16 cellular contexts compared by ENCODE assay signal in genomic region chr9:93460689-93461413, GRCh38. TPM values are rescaled to one million over a fixed set of nuclear protein-coding genes. Genes with fewer than 3 reads are reported as not detected.
DNase-seq lines count a peak whose midpoint lies in the region; ATAC-seq, FAIRE-seq and TF ChIP-seq lines count a peak whose summit lies in the region.
"Had no signal": no experiment of that assay in that cellular context is flagged by ENCODE, and none has a peak within 500 bp of the region (broad histone marks: within the 10 kb centered on the region; RNA-seq: fewer than 3 reads in every experiment).

No MANE protein-coding gene starts in this region.

- no peaks in the 10 kb centered on the region; the same call in 1 of the 2 replicates for H3F3A ChIP-seq in OCI-LY1 (ENCODE audit: insufficient read depth, low read length)

- no peak overlapping the region for H3K4me3 Mint-ChIP-seq in Calu3 (ENCODE audit: low read depth, unreplicated experiment)
- no peak overlapping the region for H3K4me3 Mint-ChIP-seq in stimulated activated naive B cell treated with anti-CD40 and anti-IgM and Interleukin-4, amounts not matched to agents 10 μg/mL and 1 μg/mL and 100 μg/mL, for 72 hours
- H3K4me3 Mint-ChIP-seq: activated CD4-positive, alpha-beta T cell treated with anti-CD3 and anti-CD28 coated beads, Interleukin-2, amount 10 ng/mL, durations not matched to agents 7 days and 5 days had no signal

- H4K20me1 ChIP-seq in HepG2 (ENCODE audit: insufficient read depth, low read length) (peaks cover 31% of the 10 kb centered on the region), OCI-LY1 (ENCODE audit: insufficient read depth, low read length) (no peaks in the 10 kb centered on the region)

- H3K27ac ChIP-seq in HepG2 (ENCODE audit: extremely low read length, insufficient read depth, low read length) (no peak overlapping the region), right lobe of liver (no peak overlapping the region), OCI-LY1 (ENCODE audit: low read depth, low read length, poor library complexity, severe bottlenecking) (peak overlapping the region; percentile 86), colonic mucosa (peak overlapping the region; percentile 70), thyroid gland (peak overlapping the region; percentile 4 to 17 (median 12))

- TF ChIP-seq CTCF in HepG2 (CRISPR knock-in tag; IDR thresholded peaks at IDR 0.05) (no peak), right lobe of liver (IDR thresholded peaks at IDR 0.05) (no peak), OCI-LY1 (IDR thresholded peaks at IDR 0.05; ENCODE audit: low read length) (no peak), colonic mucosa (IDR thresholded peaks at IDR 0.05) (no peak), thyroid gland (IDR thresholded peaks at IDR 0.05) (no peak), Calu3 (IDR thresholded peaks at IDR 0.05; ENCODE audit: unreplicated experiment) (no peak)

- FAIRE-seq in HepG2 (lab: Jason Lieb, UNC), result no peak

- H3K9me2 ChIP-seq in OCI-LY1 (ENCODE audit: low read depth, low read length), result no peaks in the 10 kb centered on the region

- TF ChIP-seq EP300 in HepG2 (IDR thresholded peaks at IDR 0.05; ENCODE audit: low read depth in 2 of 2, low read length in 2 of 2) (no peak), HepG2 (CRISPR knock-in tag; IDR thresholded peaks at IDR 0.05; ENCODE audit: borderline replicate concordance) (no peak)

- TF ChIP-seq POLR2A in HepG2 (IDR thresholded peaks at IDR 0.05; ENCODE audit: insufficient read depth in 1 of 2, low read depth in 2 of 2, low read length in 2 of 2) (no peak), right lobe of liver (IDR thresholded peaks at IDR 0.05) (no peak), thyroid gland (IDR thresholded peaks at IDR 0.05) (no peak)

- CTCF ChIA-PET in HepG2 (lab: Yijun Ruan, JAX; ENCODE audit: low intra/inter-chr PET ratio, low total read pairs) (no interaction called here), Calu3 (lab: Charles Lee) (no interaction called here)

- no peak overlapping the region for H3K4me3 ChIP-seq in HepG2 (replicated peaks in 1 of 3; ENCODE audit: insufficient read depth in 1 of 3, low read depth in 2 of 3, low read length in 3 of 3)
- no peak overlapping the region for H3K4me3 ChIP-seq in right lobe of liver
- peak overlapping the region; percentile 15 for H3K4me3 ChIP-seq in OCI-LY1 (ENCODE audit: low read depth, low read length, poor library complexity, severe bottlenecking)
- no peak overlapping the region for H3K4me3 ChIP-seq in colonic mucosa
- H3K4me3 ChIP-seq in thyroid gland (replicated peaks in 1 of 3), result no peak overlapping the region

- H3K79me2 ChIP-seq in HepG2 (ENCODE audit: insufficient read depth, low read length) (peaks cover 99% of the 10 kb centered on the region), OCI-LY1 (ENCODE audit: insufficient read depth, low read length) (peaks cover 100% of the 10 kb centered on the region)

- H2AFZ ChIP-seq in HepG2 (ENCODE audit: low read length), result no peak overlapping the region
- H2AFZ ChIP-seq in OCI-LY1 (ENCODE audit: low read length), result no peak overlapping the region

- in situ Hi-C loops in HepG2 (cut with HindIII; ENCODE audit: extremely low pct_ligation_motif_present, low pct_unique_long_range_greater_than_20kb), result no loop called here

- POLR2A ChIA-PET in HepG2 (lab: Yijun Ruan, JAX), result no interaction called here

- peaks cover 56% of the 10 kb centered on the region for H3K4me1 Mint-ChIP-seq in Calu3 (ENCODE audit: low read depth, unreplicated experiment)
- peaks cover 50 to 79% of the 10 kb centered on the region in 2 donors for H3K4me1 Mint-ChIP-seq in stimulated activated naive B cell treated with anti-CD40 and anti-IgM and Interleukin-4, amounts not matched to agents 10 μg/mL and 1 μg/mL and 100 μg/mL, for 72 hours

- H3K4me2 ChIP-seq in HepG2 (ENCODE audit: low read depth, low read length), result no peak overlapping the region
- H3K4me2 ChIP-seq in OCI-LY1 (ENCODE audit: low read length), result peak overlapping the region; percentile 60

- peaks cover 2% of the 10 kb centered on the region for H3K9me3 Mint-ChIP-seq in Calu3 (ENCODE audit: low read depth, unreplicated experiment)
- no peaks in the 10 kb centered on the region for H3K9me3 Mint-ChIP-seq in stimulated activated naive B cell treated with anti-CD40 and anti-IgM and Interleukin-4, amounts not matched to agents 10 μg/mL and 1 μg/mL and 100 μg/mL, for 72 hours
- H3K9me3 Mint-ChIP-seq: activated CD4-positive, alpha-beta T cell treated with anti-CD3 and anti-CD28 coated beads, Interleukin-2, amount 10 ng/mL, durations not matched to agents 7 days and 5 days had no signal

- no peak overlapping the region for H3K27ac Mint-ChIP-seq in Calu3 (ENCODE audit: unreplicated experiment)
- H3K27ac Mint-ChIP-seq in stimulated activated naive B cell treated with anti-CD40 and anti-IgM and Interleukin-4, amounts not matched to agents 10 μg/mL and 1 μg/mL and 100 μg/mL, for 72 hours, result no peak overlapping the region
- H3K27ac Mint-ChIP-seq: activated CD4-positive, alpha-beta T cell treated with anti-CD3 and anti-CD28 coated beads, Interleukin-2, amount 10 ng/mL, durations not matched to agents 7 days and 5 days had no signal

- H3K4me1 ChIP-seq in HepG2 (ENCODE audit: insufficient read depth, low read length) (peaks cover 92% of the 10 kb centered on the region), right lobe of liver (peaks cover 0 to 39% (median 12%) of the 10 kb centered on the region in 4 donors), OCI-LY1 (ENCODE audit: insufficient read depth, low read length, severe bottlenecking) (peaks cover 91% of the 10 kb centered on the region), colonic mucosa (peaks cover 46% of the 10 kb centered on the region), thyroid gland (peaks cover 41 to 59% of the 10 kb centered on the region in 2 donors)

- TF ChIP-seq RAD21 in HepG2 (CRISPR knock-in tag; IDR thresholded peaks at IDR 0.05), result no peak

- H3K36me3 ChIP-seq in HepG2 (replicated peaks in 1 of 2; ENCODE audit: control insufficient read depth in 1 of 2, insufficient read depth in 2 of 2, low read length in 2 of 2) (peaks cover 2 to 4% of the 10 kb centered on the region in 2 experiments; a peak in 3 of 5 replicates), right lobe of liver (no peaks in the 10 kb centered on the region), OCI-LY1 (ENCODE audit: insufficient read depth, low read length) (peaks cover 21% of the 10 kb centered on the region; the same call in 1 of the 2 replicates), colonic mucosa (no peaks in the 10 kb centered on the region), thyroid gland (no peaks in the 10 kb centered on the region)

- DNase-seq in HepG2 (ENCODE audit: low spot score), result no peak
- DNase-seq in right lobe of liver, result no peak
- DNase-seq in colonic mucosa, result no peak
- DNase-seq in thyroid gland, result no peak
- DNase-seq in Calu3, result no peak
- DNase-seq in stimulated activated naive B cell treated with anti-CD40 and anti-IgM and Interleukin-4, amounts not matched to agents 10 μg/mL and 1 μg/mL and 100 μg/mL, for 72 hours, result no peak
- DNase-seq in stimulated activated CD4-positive, alpha-beta T cell treated with anti-CD3 and anti-CD28 coated beads, Interleukin-2, amount 100 ng/mL, for 24 hours, result no peak
- DNase-seq: activated CD4-positive, alpha-beta T cell treated with anti-CD3 and anti-CD28 coated beads, Interleukin-2, amount 10 ng/mL, durations not matched to agents 7 days and 5 days; activated gamma-delta T cell treated with Interleukin-2 at 50 U/mL for 16 hours; effector CD4-positive, alpha-beta T cell; left ventricle myocardium superior; NCI-H2029; NCI-H748 treated with DMSO at 0.1 percent for 48 hours; retina; T-helper 9 cell had no signal

- 88% methylated on average over 3 of the region's 3 CpGs for WGBS in HepG2 (ENCODE audit: low lambda C conversion rate)
- 100% methylated on average over 3 of the region's 3 CpGs for WGBS in right lobe of liver (ENCODE audit: insufficient coverage, low coverage, low lambda C conversion rate, missing lambda C conversion rate)
- 90 to 94% methylated on average over 3 of the region's 3 CpGs for WGBS in thyroid gland, 2 donors

- H3K27me3 ChIP-seq in HepG2 (ENCODE audit: control insufficient read depth in 1 of 2, insufficient read depth in 2 of 2, low read length in 2 of 2) (no peaks in the 10 kb centered on the region), right lobe of liver (no peaks in the 10 kb centered on the region), OCI-LY1 (ENCODE audit: insufficient read depth, low read length) (no peaks in the 10 kb centered on the region), colonic mucosa (no peaks in the 10 kb centered on the region), thyroid gland (no peaks in the 10 kb centered on the region)

- intact Hi-C loops in HepG2 (cut with micrococcal nuclease; ENCODE audit: unreplicated experiment) (no loop called here), right lobe of liver (cut with DNase I) (no loop called here), colonic mucosa (cut with DNase I) (no loop called here), thyroid gland (cut with DNase I) (no loop called here), Calu3 (cut with micrococcal nuclease; ENCODE audit: unreplicated experiment) (no loop called here)

- BruUV-seq in HepG2 (replicated peaks; lab: Mats Ljungman, UMichigan) (no TSS peak), Calu3 (replicated peaks; lab: Mats Ljungman, UMichigan) (no TSS peak)

- H3K9me3 ChIP-seq in HepG2 (ENCODE audit: low read length) (no peaks in the 10 kb centered on the region), right lobe of liver (no peaks in the 10 kb centered on the region), OCI-LY1 (ENCODE audit: low read length) (no peaks in the 10 kb centered on the region), colonic mucosa (no peaks in the 10 kb centered on the region), thyroid gland (no peaks in the 10 kb centered on the region)

- ATAC-seq in HepG2 (no peak), right lobe of liver (no peak)
- ATAC-seq in stimulated activated naive B cell treated with anti-CD40 and anti-IgM and Interleukin-4, amounts not matched to agents 10 μg/mL and 1 μg/mL and 100 μg/mL, for 72 hours (replicated peaks), result no peak
- ATAC-seq: left ventricle myocardium superior had no signal

- no peak overlapping the region for H3K9ac ChIP-seq in HepG2 (ENCODE audit: insufficient read depth, low read depth, low read length)
- H3K9ac ChIP-seq in OCI-LY1 (ENCODE audit: low read length), result peak overlapping the region; percentile 36
- no peak overlapping the region for H3K9ac ChIP-seq in colonic mucosa (ENCODE audit: low read depth in 2 of 2, low read length in 2 of 2)

- H3K27me3 Mint-ChIP-seq in Calu3 (ENCODE audit: unreplicated experiment), result no peaks in the 10 kb centered on the region
- no peaks in the 10 kb centered on the region for H3K27me3 Mint-ChIP-seq in stimulated activated naive B cell treated with anti-CD40 and anti-IgM and Interleukin-4, amounts not matched to agents 10 μg/mL and 1 μg/mL and 100 μg/mL, for 72 hours
- H3K27me3 Mint-ChIP-seq: activated CD4-positive, alpha-beta T cell treated with anti-CD3 and anti-CD28 coated beads, Interleukin-2, amount 10 ng/mL, durations not matched to agents 7 days and 5 days had no signal

- peaks cover 11% of the 10 kb centered on the region for H3K36me3 Mint-ChIP-seq in Calu3 (ENCODE audit: insufficient read depth, unreplicated experiment)
- H3K36me3 Mint-ChIP-seq in stimulated activated naive B cell treated with anti-CD40 and anti-IgM and Interleukin-4, amounts not matched to agents 10 μg/mL and 1 μg/mL and 100 μg/mL, for 72 hours, result peaks cover 18 to 41% of the 10 kb centered on the region in 2 donors

RNA-seq across cellular contexts. Expression of gene FAM120AOS, which starts 7.5 kb away (rescaled TPM):
- total RNA-seq in HepG2 (2016; rRNA removed; fragmentation: Illumina TruSeq; extraction: Trizol), result 32.0 and 34.6 TPM in 2 replicates
- 63.1 and 65.2 TPM in 2 replicates for total RNA-seq in HepG2 (2016; cell fraction: cytosol; rRNA removed; fragmentation: Illumina TruSeq; extraction: Trizol; ENCODE audit: low read depth)
- 30.3 and 34.1 TPM in 2 replicates for total RNA-seq in HepG2 (2016; cell fraction: insoluble cytoplasmic fraction; rRNA removed; fragmentation: Illumina TruSeq; extraction: Trizol)
- total RNA-seq in HepG2 (2016; cell fraction: membrane; rRNA removed; fragmentation: Illumina TruSeq; extraction: Trizol), result 105 and 109 TPM in 2 replicates
- 19.5 and 23.6 TPM in 2 replicates for total RNA-seq in HepG2 (2016; cell fraction: nucleus; rRNA removed; fragmentation: Illumina TruSeq; extraction: Trizol)
- 23.8 and 28.2 TPM in 2 replicates for polyA plus RNA-seq in HepG2 (2011; rRNA removed)
- polyA plus RNA-seq in HepG2 (2011; cell fraction: cytosol; rRNA removed), result 19.2 and 21.3 TPM in 2 replicates
- 13.3 and 17.0 TPM in 2 replicates for polyA plus RNA-seq in HepG2 (2011; cell fraction: nucleus; rRNA removed)
- polyA plus RNA-seq in HepG2 (2012), result 16.2 and 23.6 TPM in 2 replicates
- 84.3 and 93.9 TPM in 2 replicates for polyA plus RNA-seq in HepG2 (2016; cell fraction: cytosol; fragmentation: Illumina TruSeq; extraction: Trizol; ENCODE audit: low read depth)
- polyA plus RNA-seq in HepG2 (2016; cell fraction: insoluble cytoplasmic fraction; fragmentation: Illumina TruSeq; extraction: Trizol; ENCODE audit: low read depth), result 36.9 and 39.3 TPM in 2 replicates
- polyA plus RNA-seq in HepG2 (2016; cell fraction: membrane; fragmentation: Illumina TruSeq; extraction: Trizol; ENCODE audit: low read depth), result 109 and 110 TPM in 2 replicates
- polyA plus RNA-seq in HepG2 (2016; cell fraction: nucleus; fragmentation: Illumina TruSeq; extraction: Trizol; ENCODE audit: insufficient read depth, low read depth), result 28.1 and 30.4 TPM in 2 replicates
- 19.7 and 40.4 TPM in 2 replicates for polyA minus RNA-seq in HepG2 (2011; rRNA and poly(A)+ RNA removed; ENCODE audit: low replicate concordance)
- 12.2 and 13.4 TPM in 2 replicates for polyA minus RNA-seq in HepG2 (2011; cell fraction: cytosol; rRNA and poly(A)+ RNA removed)
- polyA minus RNA-seq in HepG2 (2011; cell fraction: nucleus; rRNA and poly(A)+ RNA removed), result 30.3 and 39.2 TPM in 2 replicates
- total RNA-seq in right lobe of liver, result 10 to 100 TPM; 14.4 to 20.8 (median 17.9) TPM
- total RNA-seq in colonic mucosa, result 10 to 100 TPM; 56.5 to 67.1 TPM
- total RNA-seq in thyroid gland, result 10 to 100 TPM; 68.5 to 92.7 (median 80.8) TPM
- total RNA-seq in Calu3 (2022), result 50.5 and 53.4 TPM in 2 replicates

RNA-seq across cellular contexts. Expression of gene FAM120A, which starts 9.4 kb away (rescaled TPM):
- total RNA-seq in HepG2 (2016; rRNA removed; fragmentation: Illumina TruSeq; extraction: Trizol) (41.3 and 41.8 TPM in 2 replicates), right lobe of liver (10 to 100 TPM; 61.9 to 92.1 (median 76.0) TPM), colonic mucosa (100 to 1,000 TPM; 246 to 264 TPM), thyroid gland (100 to 1,000 TPM in 3 of 4 donors, 10 to 100 TPM in 1; 78.1 to 118 (median 111) TPM), Calu3 (2022) (98.2 and 101 TPM in 2 replicates)
- total RNA-seq in HepG2 (2016; cell fraction: cytosol; rRNA removed; fragmentation: Illumina TruSeq; extraction: Trizol; ENCODE audit: low read depth), result 99.4 and 110 TPM in 2 replicates
- total RNA-seq in HepG2 (2016; cell fraction: insoluble cytoplasmic fraction; rRNA removed; fragmentation: Illumina TruSeq; extraction: Trizol), result 34.8 and 42.4 TPM in 2 replicates
- total RNA-seq in HepG2 (2016; cell fraction: membrane; rRNA removed; fragmentation: Illumina TruSeq; extraction: Trizol), result 53.4 and 57.8 TPM in 2 replicates
- total RNA-seq in HepG2 (2016; cell fraction: nucleus; rRNA removed; fragmentation: Illumina TruSeq; extraction: Trizol), result 46.0 and 59.3 TPM in 2 replicates
- 39.2 and 44.4 TPM in 2 replicates for polyA plus RNA-seq in HepG2 (2011; rRNA removed)
- polyA plus RNA-seq in HepG2 (2011; cell fraction: cytosol; rRNA removed), result 26.9 and 28.9 TPM in 2 replicates
- polyA plus RNA-seq in HepG2 (2011; cell fraction: nucleus; rRNA removed), result 51.5 and 59.5 TPM in 2 replicates
- 31.6 and 31.7 TPM in 2 replicates for polyA plus RNA-seq in HepG2 (2012)
- polyA plus RNA-seq in HepG2 (2016; cell fraction: cytosol; fragmentation: Illumina TruSeq; extraction: Trizol; ENCODE audit: low read depth), result 9.1 and 10.0 TPM in 2 replicates
- polyA plus RNA-seq in HepG2 (2016; cell fraction: insoluble cytoplasmic fraction; fragmentation: Illumina TruSeq; extraction: Trizol; ENCODE audit: low read depth), result 45.9 and 57.3 TPM in 2 replicates
- 27.2 and 34.6 TPM in 2 replicates for polyA plus RNA-seq in HepG2 (2016; cell fraction: membrane; fragmentation: Illumina TruSeq; extraction: Trizol; ENCODE audit: low read depth)
- polyA plus RNA-seq in HepG2 (2016; cell fraction: nucleus; fragmentation: Illumina TruSeq; extraction: Trizol; ENCODE audit: insufficient read depth, low read depth), result 71.5 and 73.7 TPM in 2 replicates
- polyA minus RNA-seq in HepG2 (2011; rRNA and poly(A)+ RNA removed; ENCODE audit: low replicate concordance), result 98.1 and 226 TPM in 2 replicates
- 69.2 and 72.5 TPM in 2 replicates for polyA minus RNA-seq in HepG2 (2011; cell fraction: cytosol; rRNA and poly(A)+ RNA removed)
- polyA minus RNA-seq in HepG2 (2011; cell fraction: nucleus; rRNA and poly(A)+ RNA removed), result 102 and 129 TPM in 2 replicates

Comparison
In these comparisons a context has a peak if more than half of its experiments do, and no peak if none do; other contexts are left out.
1. H3K27ac ChIP-seq: peak in OCI-LY1 (single experiment), colonic mucosa (single experiment) and thyroid gland (3 of 3); none in HepG2 (single experiment) and right lobe of liver (0 of 3).